23 cellular contexts compared by ENCODE assay signal in the genomic region with DNA sequence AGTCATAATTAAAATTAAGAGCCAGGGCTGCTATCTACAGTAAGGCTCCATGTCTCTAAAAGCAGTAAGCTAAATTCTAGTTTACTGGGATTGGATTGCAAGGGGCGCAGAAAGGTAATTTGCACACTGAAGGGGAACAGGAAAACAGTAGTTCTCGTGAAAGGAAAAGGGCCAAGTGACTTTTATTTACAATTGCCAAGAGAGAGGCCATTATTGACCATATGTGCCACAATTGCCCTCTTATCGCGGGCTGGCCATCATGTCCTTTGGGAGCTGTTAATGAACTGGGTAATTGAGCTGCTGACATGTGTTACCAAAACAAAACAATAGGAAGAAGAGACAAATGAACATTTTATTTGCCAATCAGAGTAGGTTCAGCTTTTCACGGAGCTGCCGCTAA. TPM values are rescaled to one million over a fixed set of nuclear protein-coding genes. Genes with fewer than 3 reads are reported as not detected.
DNase-seq lines count a peak whose midpoint lies in the region; ATAC-seq and TF ChIP-seq lines count a peak whose summit lies in the region.
"Had no signal": no experiment of that assay in that cellular context is flagged by ENCODE, and none has a peak within 500 bp of the region (broad histone marks: within the 10 kb centered on the region; RNA-seq: fewer than 3 reads in every experiment).

No MANE protein-coding gene starts in this region.

- H3K9me3 ChIP-seq in breast epithelium = no peaks in the 10 kb centered on the region
- H3K9me3 ChIP-seq: ascending aorta had no signal

- H3K4me3 ChIP-seq in breast epithelium = no peak overlapping the region
- H3K4me3 ChIP-seq: ascending aorta had no signal

- no peaks in the 10 kb centered on the region for H3K36me3 ChIP-seq in breast epithelium
- H3K36me3 ChIP-seq: ascending aorta had no signal

- intact Hi-C loops in breast epithelium (cut with DNase I; ENCODE audit: low total_unique reads) = no loop called here

- no peaks in the 10 kb centered on the region for H3K4me1 ChIP-seq in breast epithelium
- H3K4me1 ChIP-seq: ascending aorta had no signal

- no peak overlapping the region for H3K27ac ChIP-seq in breast epithelium
- H3K27ac ChIP-seq: ascending aorta had no signal

- H3K27me3 ChIP-seq in breast epithelium = peaks cover 0 to 26% of the 10 kb centered on the region in 2 donors
- H3K27me3 ChIP-seq: ascending aorta had no signal

- TF ChIP-seq POLR2A in breast epithelium (IDR thresholded peaks at IDR 0.05) = no peak

- TF ChIP-seq CTCF in breast epithelium (IDR thresholded peaks at IDR 0.05) = no peak

- peak; percentile 4 for ATAC-seq in HG03354 (IDR thresholded peaks at IDR 0.05; ENCODE audit: poor library complexity, severe bottlenecking, unreplicated experiment)
- ATAC-seq in activated CD4-positive, CD25-positive, alpha-beta regulatory T cell treated with anti-CD3 and anti-CD28 coated beads, Interleukin-2, amount 50 U/mL, for 24 hours = no peak
- ATAC-seq: activated CD8-positive, alpha-beta T cell treated with anti-CD3 and anti-CD28 coated beads for 36 hours; T-helper 17 cell had no signal

- DNase-seq in NCI-H146 treated with DMSO at 0.1 percent for 48 hours (lab: John Stamatoyannopoulos, UW; ENCODE audit: unreplicated experiment) (peak; percentile 42), NCI-H748 treated with DMSO at 0.1 percent for 48 hours (lab: John Stamatoyannopoulos, UW) (peak; percentile 97), left kidney (ENCODE audit: low read depth, low spot score) (peak; percentile 11), breast epithelium (ENCODE audit: low spot score in 2 of 2) (no peak)
- no peak for DNase-seq in activated naive CD4-positive, alpha-beta T cell (lab: John Stamatoyannopoulos, UW)
- DNase-seq in stimulated activated CD4-positive, alpha-beta T cell treated with anti-CD3 and anti-CD28 coated beads, Interleukin-15, amount 100 ng/mL, for 24 hours = no peak
- DNase-seq: activated B cell treated with CpG ODN at 0.5 μM for 24 hours; activated CD8-positive, alpha-beta T cell treated with anti-CD3 and anti-CD28 coated beads for 36 hours; activated T-cell treated with anti-CD3 and anti-CD28 coated beads, Interleukin-2, amount 50 U/mL, for 48 hours; effector memory CD4-positive, alpha-beta T cell; GDM1; head of caudate nucleus; IMR-90; NCI-H446 treated with DMSO at 0.1 percent for 48 hours; nucleus accumbens; OCI-M1; stimulated activated CD4-positive, alpha-beta T cell treated with anti-CD3 and anti-CD28 coated beads, Interleukin-12 subunit alpha, Interleukin-12 subunit beta, amount 100 ng/mL, for 4 hours; T-helper 17 cell had no signal

RNA-seq across cellular contexts. Expression of a gene that starts 57.7 kb away (rescaled TPM):
- total RNA-seq in breast epithelium = 1 to 10 TPM in 2 of 3 donors, under 1 TPM in 1; 0.29 to 2.9 (median 2.3) TPM
- total RNA-seq: activated B cell treated with CpG ODN at 0.5 μM for 24 hours; activated CD8-positive, alpha-beta T cell treated with anti-CD3 and anti-CD28 coated beads for 36 hours; ascending aorta; IMR-90; MCF 10A; renal cortical epithelial cell; T-helper 17 cell had no signal

Comparison
In these comparisons a context has a peak if more than half of its experiments do, and no peak if none do; other contexts are left out.
1. DNase-seq: peak in NCI-H146 treated with DMSO at 0.1 percent for 48 hours (single experiment), NCI-H748 treated with DMSO at 0.1 percent for 48 hours (single experiment) and left kidney (single experiment); none in activated naive CD4-positive, alpha-beta T cell (0 of 4), breast epithelium (0 of 2) and stimulated activated CD4-positive, alpha-beta T cell treated with anti-CD3 and anti-CD28 coated beads, Interleukin-15, amount 100 ng/mL, for 24 hours (single experiment).